2 cellular contexts compared by ENCODE assay signal in genomic region chr19:38278751-38279150, GRCh38.
TF ChIP-seq lines count a peak whose summit lies in the region.

No MANE protein-coding gene starts in this region.

TF ChIP-seq in liver, 16 proteins besides CTCF, POLR2A, EP300 and RAD21:
- no peak for TF ChIP-seq RXRA (IDR thresholded peaks at IDR 0.05)
- TF ChIP-seq SP1 (IDR thresholded peaks at IDR 0.05), result no peak
- TF ChIP-seq JUND (IDR thresholded peaks at IDR 0.05), result no peak
- TF ChIP-seq GABPA (IDR thresholded peaks at IDR 0.05 in 1 of 2, conservative IDR thresholded peaks at IDR 0.05 in 1 of 2), result no peak
- no peak for TF ChIP-seq FOXA1 (IDR thresholded peaks at IDR 0.05)
- no peak for TF ChIP-seq EGR1 (IDR thresholded peaks at IDR 0.05; ENCODE audit: low read depth in 2 of 2)
- no peak for TF ChIP-seq ATF3 (IDR thresholded peaks at IDR 0.05)
- TF ChIP-seq ZBTB33 (IDR thresholded peaks at IDR 0.05), result no peak
- TF ChIP-seq NR2F2 (IDR thresholded peaks at IDR 0.05), result no peak
- TF ChIP-seq REST (IDR thresholded peaks at IDR 0.05), result no peak
- TF ChIP-seq MAX (IDR thresholded peaks at IDR 0.05), result no peak

TF ChIP-seq in HepG2, 621 proteins besides CTCF, POLR2A, EP300 and RAD21:
- TF ChIP-seq NCOA2 (CRISPR knock-in tag; IDR thresholded peaks at IDR 0.05) (no peak), ZNF232 (CRISPR knock-in tag; IDR thresholded peaks at IDR 0.05; ENCODE audit: borderline replicate concordance) (no peak)
